In the genomic region with DNA sequence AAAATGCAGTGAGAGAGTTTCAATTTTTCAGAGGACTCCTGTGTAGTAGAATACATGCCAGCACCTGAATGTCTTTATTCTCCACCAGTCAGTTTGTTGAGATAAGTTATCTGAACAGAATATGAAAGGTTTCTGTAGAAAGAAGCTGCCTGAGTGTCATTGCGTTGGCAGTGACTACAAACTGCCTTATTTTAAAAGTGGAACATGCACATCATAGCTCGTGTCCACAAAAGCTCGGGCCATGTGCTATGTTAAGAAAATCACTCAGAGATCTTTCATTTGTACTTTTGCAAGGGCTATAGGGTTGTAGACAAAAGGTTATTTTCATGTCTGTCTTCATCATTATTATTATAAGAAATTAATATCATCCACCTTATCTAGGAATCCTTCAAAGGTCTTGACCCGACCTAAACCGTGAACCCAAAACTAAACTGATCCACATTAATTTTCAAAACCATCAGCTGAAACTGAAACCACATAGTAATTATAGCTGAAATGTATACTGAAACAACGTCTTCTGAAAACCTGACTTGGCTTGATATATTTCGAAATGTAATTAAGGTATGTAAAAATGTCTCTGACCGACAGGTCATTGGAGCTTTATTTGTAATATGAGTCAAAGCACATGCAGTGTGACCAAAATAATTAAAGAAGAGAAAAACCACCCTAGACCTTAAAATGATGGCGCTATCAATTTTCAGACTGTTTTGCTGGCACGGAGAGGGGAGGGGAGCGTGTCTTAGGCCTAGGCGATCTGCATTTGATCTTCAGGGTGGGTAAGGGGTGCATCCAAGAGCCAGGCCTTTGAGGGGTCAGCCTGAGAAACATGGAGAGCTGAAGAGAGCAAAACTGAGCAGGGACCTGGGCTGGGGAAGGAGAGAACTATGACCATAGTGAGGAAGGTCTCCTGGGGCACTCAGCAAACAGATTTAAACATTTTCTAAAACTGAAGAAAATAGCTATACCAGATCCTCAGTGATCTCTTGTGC, we compare ENCODE assay signal across 32 cellular contexts.
"Had no signal": no experiment of that assay in that cellular context is flagged by ENCODE, and none has a peak within 500 bp of the region (broad histone marks: within the 10 kb centered on the region; RNA-seq: fewer than 3 reads in every experiment).

No MANE protein-coding gene starts in this region.

- H3K36me3 Mint-ChIP-seq: activated CD4-positive, alpha-beta memory T cell treated with anti-CD3 and anti-CD28 coated beads for 36 hours; activated naive CD4-positive, alpha-beta T cell treated with anti-CD3 and anti-CD28 coated beads, Interleukin-2, amount 50 U/mL, for 24 hours; activated naive CD8-positive, alpha-beta T cell treated with anti-CD3 and anti-CD28 coated beads for 36 hours had no signal

- H3K27ac Mint-ChIP-seq: activated B cell treated with CpG ODN at 0.5 μM for 24 hours; activated CD4-positive, alpha-beta memory T cell treated with anti-CD3 and anti-CD28 coated beads for 36 hours; activated CD4-positive, alpha-beta T cell treated with anti-CD3 and anti-CD28 coated beads for 36 hours; activated CD4-positive, alpha-beta T cell treated with anti-CD3 and anti-CD28 coated beads, Interleukin-2, amount 10 ng/mL, durations not matched to agents 24 days and 14 days; activated naive CD4-positive, alpha-beta T cell treated with anti-CD3 and anti-CD28 coated beads, Interleukin-2, amount 50 U/mL, for 24 hours; activated naive CD8-positive, alpha-beta T cell treated with anti-CD3 and anti-CD28 coated beads for 36 hours; activated naive CD8-positive, alpha-beta T cell treated with anti-CD3 and anti-CD28 coated beads, Interleukin-2, amount 50 U/mL, for 24 hours; activated T-cell treated with anti-CD3 and anti-CD28 coated beads, Interleukin-2, amount 50 U/mL, for 24 hours; activated T-cell treated with anti-CD3 and anti-CD28 coated beads, Interleukin-2, amount 50 U/mL, for 72 hours; T-helper 17 cell; T-helper 2 cell treated with Interferon-gamma antibody and Interleukin-4, amounts not matched to agents 5 μg/mL and 100 μg/mL, for 36 hours had no signal

- ATAC-seq: activated CD4-positive, alpha-beta T cell treated with anti-CD3 and anti-CD28 coated beads for 36 hours; activated CD4-positive, CD25-positive, alpha-beta regulatory T cell treated with anti-CD3 and anti-CD28 coated beads, Interleukin-2, amount 50 U/mL, for 24 hours; activated naive CD8-positive, alpha-beta T cell treated with anti-CD3 and anti-CD28 coated beads, Interleukin-2, amount 50 U/mL, for 24 hours; activated T-cell treated with anti-CD3 and anti-CD28 coated beads, Interleukin-2, amount 50 U/mL, for 72 hours; T-helper 17 cell had no signal

- H3K27me3 Mint-ChIP-seq: activated B cell treated with CpG ODN at 0.5 μM for 24 hours; activated CD4-positive, alpha-beta memory T cell treated with anti-CD3 and anti-CD28 coated beads for 36 hours; activated CD4-positive, alpha-beta T cell treated with anti-CD3 and anti-CD28 coated beads for 36 hours; activated CD4-positive, alpha-beta T cell treated with anti-CD3 and anti-CD28 coated beads, Interleukin-2, amount 10 ng/mL, durations not matched to agents 24 days and 14 days; activated naive CD4-positive, alpha-beta T cell treated with anti-CD3 and anti-CD28 coated beads, Interleukin-2, amount 50 U/mL, for 24 hours; activated naive CD8-positive, alpha-beta T cell treated with anti-CD3 and anti-CD28 coated beads for 36 hours; activated naive CD8-positive, alpha-beta T cell treated with anti-CD3 and anti-CD28 coated beads, Interleukin-2, amount 50 U/mL, for 24 hours; activated T-cell treated with anti-CD3 and anti-CD28 coated beads, Interleukin-2, amount 50 U/mL, for 24 hours; T-helper 17 cell had no signal

- H3K36me3 ChIP-seq: adrenal gland, breast epithelium, cardiac muscle cell, colonic mucosa, WERI-Rb-1 had no signal

- H3K4me1 ChIP-seq: adrenal gland, breast epithelium, colonic mucosa had no signal

- H3K27ac ChIP-seq: adrenal gland, breast epithelium, cardiac muscle cell, colonic mucosa, epithelial cell of prostate, WERI-Rb-1 had no signal

- H3K4me1 Mint-ChIP-seq: activated B cell treated with CpG ODN at 0.5 μM for 24 hours; activated CD4-positive, alpha-beta T cell treated with anti-CD3 and anti-CD28 coated beads for 36 hours; activated CD4-positive, alpha-beta T cell treated with anti-CD3 and anti-CD28 coated beads, Interleukin-2, amount 10 ng/mL, durations not matched to agents 24 days and 14 days; activated naive CD4-positive, alpha-beta T cell treated with anti-CD3 and anti-CD28 coated beads, Interleukin-2, amount 50 U/mL, for 24 hours; activated naive CD8-positive, alpha-beta T cell treated with anti-CD3 and anti-CD28 coated beads for 36 hours; activated naive CD8-positive, alpha-beta T cell treated with anti-CD3 and anti-CD28 coated beads, Interleukin-2, amount 50 U/mL, for 24 hours; T-helper 17 cell had no signal

- H3K4me3 ChIP-seq: adrenal gland, breast epithelium, cardiac muscle cell, colonic mucosa had no signal

- H3K9me3 Mint-ChIP-seq: activated B cell treated with CpG ODN at 0.5 μM for 24 hours; activated CD4-positive, alpha-beta memory T cell treated with anti-CD3 and anti-CD28 coated beads for 36 hours; T-helper 2 cell treated with Interferon-gamma antibody and Interleukin-4, amounts not matched to agents 5 μg/mL and 100 μg/mL, for 36 hours had no signal

- H3K9me3 ChIP-seq: adrenal gland, breast epithelium, colonic mucosa had no signal

- H3K4me3 Mint-ChIP-seq: activated B cell treated with CpG ODN at 0.5 μM for 24 hours; activated CD4-positive, alpha-beta memory T cell treated with anti-CD3 and anti-CD28 coated beads for 36 hours; activated CD4-positive, alpha-beta T cell treated with anti-CD3 and anti-CD28 coated beads for 36 hours; activated CD4-positive, alpha-beta T cell treated with anti-CD3 and anti-CD28 coated beads, Interleukin-2, amount 10 ng/mL, durations not matched to agents 24 days and 14 days; activated naive CD4-positive, alpha-beta T cell treated with anti-CD3 and anti-CD28 coated beads, Interleukin-2, amount 50 U/mL, for 24 hours; activated naive CD8-positive, alpha-beta T cell treated with anti-CD3 and anti-CD28 coated beads for 36 hours; activated naive CD8-positive, alpha-beta T cell treated with anti-CD3 and anti-CD28 coated beads, Interleukin-2, amount 50 U/mL, for 24 hours; activated T-cell treated with anti-CD3 and anti-CD28 coated beads, Interleukin-2, amount 50 U/mL, for 24 hours; activated T-cell treated with anti-CD3 and anti-CD28 coated beads, Interleukin-2, amount 50 U/mL, for 72 hours; brain; T-helper 17 cell; T-helper 2 cell treated with Interferon-gamma antibody and Interleukin-4, amounts not matched to agents 5 μg/mL and 100 μg/mL, for 36 hours had no signal

- DNase-seq: activated B cell treated with CpG ODN at 0.5 μM for 24 hours; activated CD4-positive, alpha-beta memory T cell treated with anti-CD3 and anti-CD28 coated beads for 36 hours; activated CD4-positive, alpha-beta T cell treated with anti-CD3 and anti-CD28 coated beads for 36 hours; activated CD4-positive, alpha-beta T cell treated with anti-CD3 and anti-CD28 coated beads, Interleukin-2, amount 10 ng/mL, durations not matched to agents 24 days and 14 days; activated CD8-positive, alpha-beta memory T cell treated with anti-CD3 and anti-CD28 coated beads, Interleukin-2, amount 50 U/mL, for 48 hours; activated gamma-delta T cell; activated naive CD4-positive, alpha-beta T cell treated with Interleukin-2 at 50 U/mL for 16 hours; activated naive CD8-positive, alpha-beta T cell treated with anti-CD3 and anti-CD28 coated beads for 36 hours; activated naive CD8-positive, alpha-beta T cell treated with anti-CD3 and anti-CD28 coated beads, Interleukin-2, amount 50 U/mL, for 24 hours; activated T-cell treated with anti-CD3 and anti-CD28 coated beads for 4 hours; activated T-cell treated with anti-CD3 and anti-CD28 coated beads, Interleukin-2, amount 50 U/mL, for 24 hours; activated T-cell treated with anti-CD3 and anti-CD28 coated beads, Interleukin-2, amount 50 U/mL, for 72 hours; adrenal gland; amygdala; aorta; central memory CD4-positive, alpha-beta T cell; cerebellar nuclear complex; colonic mucosa; effector CD8-positive, alpha-beta T cell; foreskin fibroblast; head of caudate nucleus; T-helper 1 cell; T-helper 17 cell; T1000; WERI-Rb-1 had no signal

- H3K27me3 ChIP-seq: adrenal gland, breast epithelium, cardiac muscle cell, colonic mucosa had no signal
